ENCODE assay signal across 11 cellular contexts in the genomic region with DNA sequence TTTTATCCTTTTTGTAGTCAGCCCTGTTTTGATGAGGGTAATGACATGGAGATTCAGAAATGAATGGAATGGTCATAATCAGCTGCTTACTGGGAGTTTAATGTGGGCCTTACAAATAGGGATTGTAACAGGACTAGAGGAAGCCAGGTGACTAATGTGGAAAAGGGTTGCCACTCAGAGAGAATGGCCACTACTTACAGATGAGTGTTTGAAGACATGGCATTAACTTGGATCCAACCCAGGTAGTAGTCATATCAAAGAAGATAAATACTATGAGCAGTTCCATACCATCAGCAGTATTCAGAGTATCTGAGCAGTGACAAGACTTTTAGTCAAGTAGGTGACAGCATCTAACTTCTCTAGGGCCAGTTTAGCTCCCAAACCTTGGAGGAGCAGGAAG.
DNase-seq lines count a peak whose midpoint lies in the region; ATAC-seq and TF ChIP-seq lines count a peak whose summit lies in the region.
"Had no signal": no experiment of that assay in that cellular context is flagged by ENCODE, and none has a peak within 500 bp of the region (broad histone marks: within the 10 kb centered on the region; RNA-seq: fewer than 3 reads in every experiment).

No MANE protein-coding gene starts in this region.

- intact Hi-C loops in activated CD4-positive, alpha-beta T cell treated with anti-CD3 and anti-CD28 coated beads, Interleukin-2, amount 10 ng/mL, durations not matched to agents 24 days and 14 days (cut with micrococcal nuclease): loop anchor here (5.0 kb wide), 1 partner anchor 35 kb away; no protein-coding TSS in a partner anchor
- intact Hi-C loops in OCI-LY7 (cut with micrococcal nuclease; ENCODE audit: unreplicated experiment) (no loop called here), natural killer cell (cut with micrococcal nuclease) (no loop called here), dorsolateral prefrontal cortex (cut with DNase I) (no loop called here), Caco-2 (cut with micrococcal nuclease; ENCODE audit: unreplicated experiment) (no loop called here)

- BruUV-seq in OCI-LY7 (replicated peaks; lab: Mats Ljungman, UMichigan): TSS peak; percentile 5
- BruUV-seq in Caco-2 (replicated peaks; lab: Mats Ljungman, UMichigan): no TSS peak

- H3K36me3 ChIP-seq in OCI-LY7 (ENCODE audit: insufficient read depth, low read length) (peaks cover 76% of the 10 kb centered on the region), Caco-2 (ENCODE audit: control insufficient read depth, insufficient read depth, low read length) (peaks cover 2% of the 10 kb centered on the region; the same call in 1 of the 2 replicates)

- peaks cover 35% of the 10 kb centered on the region for H3K79me2 ChIP-seq in OCI-LY7 (ENCODE audit: insufficient read depth, low read depth, low read length)

- TF ChIP-seq CTCF in OCI-LY7 (conservative IDR thresholded peaks at IDR 0.05; ENCODE audit: low read length): no peak
- no peak for TF ChIP-seq CTCF in natural killer cell (IDR thresholded peaks at IDR 0.05)
- TF ChIP-seq CTCF in dorsolateral prefrontal cortex (IDR thresholded peaks at IDR 0.05 in 54 of 56, conservative IDR thresholded peaks at IDR 0.05 in 2 of 56; ENCODE audit: low read depth in 1 of 56, partially characterized antibody in 56 of 56): no peak
- no peak for TF ChIP-seq CTCF in Caco-2 (IDR thresholded peaks at IDR 0.05; ENCODE audit: insufficient read depth in 1 of 2, low read depth in 1 of 2, low read length in 1 of 2, severe bottlenecking in 1 of 2, unreplicated experiment in 1 of 2)
- TF ChIP-seq CTCF in mesothelial cell of epicardium (IDR thresholded peaks at IDR 0.05; ENCODE audit: unreplicated experiment): no peak

- CTCF ChIA-PET in OCI-LY7 (lab: Charles Lee; ENCODE audit: unreplicated experiment) (no interaction called here), Caco-2 (lab: Charles Lee) (no interaction called here)

- H2AFZ ChIP-seq in OCI-LY7 (ENCODE audit: low read length): no peak overlapping the region

- H3K4me1 ChIP-seq in OCI-LY7 (ENCODE audit: insufficient read depth, low read length, poor library complexity, severe bottlenecking): no peaks in the 10 kb centered on the region
- no peaks in the 10 kb centered on the region for H3K4me1 ChIP-seq in Caco-2

- no peaks in the 10 kb centered on the region for H3K9me3 ChIP-seq in OCI-LY7 (ENCODE audit: low read length)
- H3K9me3 ChIP-seq in Caco-2: no peaks in the 10 kb centered on the region

- no peak overlapping the region for H3K4me3 Mint-ChIP-seq in activated CD4-positive, alpha-beta T cell treated with anti-CD3 and anti-CD28 coated beads, Interleukin-2, amount 10 ng/mL, durations not matched to agents 24 days and 14 days
- no peak overlapping the region for H3K4me3 Mint-ChIP-seq in effector memory CD8-positive, alpha-beta T cell
- H3K4me3 Mint-ChIP-seq in natural killer cell (no peak overlapping the region), Caco-2 (ENCODE audit: unreplicated experiment) (no peak overlapping the region), mesothelial cell of epicardium (no peak overlapping the region)

- H3K27me3 ChIP-seq in dorsolateral prefrontal cortex (no peaks in the 10 kb centered on the region), Caco-2 (replicated peaks; ENCODE audit: control insufficient read depth, insufficient read depth, low read length) (no peaks in the 10 kb centered on the region)

- peaks cover 8% of the 10 kb centered on the region; the same call in 1 of the 2 replicates for H4K20me1 ChIP-seq in OCI-LY7 (ENCODE audit: insufficient read depth, low read length)

- H3K27me3 Mint-ChIP-seq in activated CD4-positive, alpha-beta T cell treated with anti-CD3 and anti-CD28 coated beads, Interleukin-2, amount 10 ng/mL, durations not matched to agents 24 days and 14 days: no peaks in the 10 kb centered on the region
- H3K27me3 Mint-ChIP-seq in effector memory CD8-positive, alpha-beta T cell: no peaks in the 10 kb centered on the region
- H3K27me3 Mint-ChIP-seq in natural killer cell (ENCODE audit: low read depth in 2 of 2) (no peaks in the 10 kb centered on the region), Caco-2 (ENCODE audit: insufficient read depth, unreplicated experiment) (no peaks in the 10 kb centered on the region), mesothelial cell of epicardium (ENCODE audit: low read depth) (no peaks in the 10 kb centered on the region)

- H3K27ac Mint-ChIP-seq in activated CD4-positive, alpha-beta T cell treated with anti-CD3 and anti-CD28 coated beads, Interleukin-2, amount 10 ng/mL, durations not matched to agents 24 days and 14 days: peak overlapping the region; percentile 45
- peak overlapping the region; percentile 64 to 72 for H3K27ac Mint-ChIP-seq in effector memory CD8-positive, alpha-beta T cell
- peak overlapping the region; percentile 81 to 91 for H3K27ac Mint-ChIP-seq in natural killer cell
- no peak overlapping the region for H3K27ac Mint-ChIP-seq in Caco-2 (ENCODE audit: unreplicated experiment)
- H3K27ac Mint-ChIP-seq in mesothelial cell of epicardium: no peak overlapping the region

- no peaks in the 10 kb centered on the region for H3K9me2 ChIP-seq in OCI-LY7 (ENCODE audit: insufficient read depth, low read length)

- POLR2A ChIA-PET in OCI-LY7 (lab: Charles Lee) (interaction anchor here (0.6 to 3.1 kb wide), 4 partner anchors 9 to 53 kb away, joined by 3 to 8 read pairs (median 5); no protein-coding TSS in a partner anchor), Caco-2 (lab: Charles Lee) (no interaction called here)

- no peak overlapping the region for H3K4me3 ChIP-seq in OCI-LY7 (ENCODE audit: low read depth, low read length, poor library complexity, severe bottlenecking)
- H3K4me3 ChIP-seq in dorsolateral prefrontal cortex: no peak overlapping the region
- no peak overlapping the region for H3K4me3 ChIP-seq in Caco-2 (ENCODE audit: low read depth, low read length)

- peaks cover 41% of the 10 kb centered on the region for H3K4me1 Mint-ChIP-seq in activated CD4-positive, alpha-beta T cell treated with anti-CD3 and anti-CD28 coated beads, Interleukin-2, amount 10 ng/mL, durations not matched to agents 24 days and 14 days
- H3K4me1 Mint-ChIP-seq in effector memory CD8-positive, alpha-beta T cell (ENCODE audit: low read depth in 2 of 2): peaks cover 42 to 59% of the 10 kb centered on the region in 2 donors
- H3K4me1 Mint-ChIP-seq in natural killer cell (peaks cover 68 to 79% of the 10 kb centered on the region in 2 donors), Caco-2 (ENCODE audit: low read depth, unreplicated experiment) (no peaks in the 10 kb centered on the region), mesothelial cell of epicardium (peaks cover 8% of the 10 kb centered on the region)

- no peak overlapping the region for H3K4me2 ChIP-seq in OCI-LY7 (ENCODE audit: low read length)

- DNase-seq in activated CD4-positive, alpha-beta T cell treated with anti-CD3 and anti-CD28 coated beads, Interleukin-2, amount 10 ng/mL, durations not matched to agents 24 days and 14 days: no peak
- DNase-seq in activated CD4-positive, alpha-beta T cell treated with anti-CD3 and anti-CD28 coated beads, Interleukin-2, amount 50 U/mL, for 4 hours: no peak
- no peak for DNase-seq in OCI-LY7 (ENCODE audit: low spot score)
- no peak for DNase-seq in effector memory CD8-positive, alpha-beta T cell
- DNase-seq in natural killer cell: no peak
- DNase-seq in dorsolateral prefrontal cortex: no peak
- no peak for DNase-seq in Caco-2
- no peak for DNase-seq in mesothelial cell of epicardium (ENCODE audit: low spot score in 2 of 2, unreplicated experiment in 2 of 2)
- DNase-seq: aorta; head of caudate nucleus; stimulated activated CD4-positive, alpha-beta T cell treated with anti-CD3 and anti-CD28 coated beads, Interleukin-15, amount 100 ng/mL, for 24 hours had no signal

- ATAC-seq in effector memory CD8-positive, alpha-beta T cell (replicated peaks): no peak
- ATAC-seq in natural killer cell: no peak

- H3K9me3 Mint-ChIP-seq in activated CD4-positive, alpha-beta T cell treated with anti-CD3 and anti-CD28 coated beads, Interleukin-2, amount 10 ng/mL, durations not matched to agents 24 days and 14 days: peaks cover 8% of the 10 kb centered on the region
- peaks cover 0 to 5% of the 10 kb centered on the region in 2 donors for H3K9me3 Mint-ChIP-seq in effector memory CD8-positive, alpha-beta T cell
- H3K9me3 Mint-ChIP-seq in natural killer cell (no peaks in the 10 kb centered on the region), Caco-2 (ENCODE audit: unreplicated experiment) (no peaks in the 10 kb centered on the region), mesothelial cell of epicardium (peaks cover 15% of the 10 kb centered on the region)

- H3K36me3 Mint-ChIP-seq in activated CD4-positive, alpha-beta T cell treated with anti-CD3 and anti-CD28 coated beads, Interleukin-2, amount 10 ng/mL, durations not matched to agents 24 days and 14 days (ENCODE audit: low read depth): peaks cover 66% of the 10 kb centered on the region
- H3K36me3 Mint-ChIP-seq in effector memory CD8-positive, alpha-beta T cell (ENCODE audit: insufficient read depth): peaks cover 65% of the 10 kb centered on the region
- H3K36me3 Mint-ChIP-seq in natural killer cell (peaks cover 19% of the 10 kb centered on the region), Caco-2 (ENCODE audit: insufficient read depth, unreplicated experiment) (peaks cover 52% of the 10 kb centered on the region), mesothelial cell of epicardium (peaks cover 49% of the 10 kb centered on the region)

- no peak overlapping the region for H3K27ac ChIP-seq in OCI-LY7 (ENCODE audit: low read depth, low read length, poor library complexity, severe bottlenecking)
- no peak overlapping the region for H3K27ac ChIP-seq in dorsolateral prefrontal cortex

Comparison
In these comparisons a context has a peak if more than half of its experiments do, and no peak if none do; other contexts are left out.
1. H3K27ac Mint-ChIP-seq: peak in activated CD4-positive, alpha-beta T cell treated with anti-CD3 and anti-CD28 coated beads, Interleukin-2, amount 10 ng/mL, durations not matched to agents 24 days and 14 days (single experiment), effector memory CD8-positive, alpha-beta T cell (2 of 2) and natural killer cell (2 of 2); none in Caco-2 (single experiment) and mesothelial cell of epicardium (single experiment).